In the genomic region with DNA sequence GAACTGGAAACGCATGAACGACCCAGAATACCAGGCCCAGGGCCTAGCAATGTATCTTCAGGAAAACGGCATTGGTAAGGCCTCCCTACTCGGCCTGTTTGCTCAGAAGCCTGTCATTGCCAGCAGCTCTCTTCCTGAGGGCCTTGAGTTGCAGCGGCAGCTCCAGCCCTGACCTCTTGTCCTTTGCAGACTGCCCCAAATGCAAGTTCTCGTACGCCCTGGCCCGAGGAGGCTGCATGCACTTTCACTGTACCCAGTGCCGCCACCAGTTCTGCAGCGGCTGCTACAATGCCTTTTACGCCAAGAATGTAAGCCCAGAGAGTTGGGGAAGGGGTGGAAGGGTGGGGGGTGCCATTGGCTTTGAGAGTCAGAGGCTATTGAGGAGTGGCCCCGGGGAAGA, we compare ENCODE assay signal across 23 cellular contexts. TPM values are rescaled to one million over a fixed set of nuclear protein-coding genes. Genes with fewer than 3 reads are reported as not detected.
DNase-seq lines count a peak whose midpoint lies in the region; ATAC-seq and TF ChIP-seq lines count a peak whose summit lies in the region.
"Had no signal": no experiment of that assay in that cellular context is flagged by ENCODE, and none has a peak within 500 bp of the region (broad histone marks: within the 10 kb centered on the region; RNA-seq: fewer than 3 reads in every experiment).

No MANE protein-coding gene starts in this region.

- H3K4me1 ChIP-seq in IMR-90 (ENCODE audit: control insufficient read depth, insufficient read depth, low read length) = peaks cover 7% of the 10 kb centered on the region
- H3K4me1 ChIP-seq in testis = peaks cover 7% of the 10 kb centered on the region

- no peak overlapping the region for H3K27ac ChIP-seq in IMR-90 (ENCODE audit: insufficient read depth, low read length)
- no peak overlapping the region for H3K27ac ChIP-seq in testis
- H3K27ac ChIP-seq: brain microvascular endothelial cell, left lung, right lobe of liver, thoracic aorta had no signal

- no peak overlapping the region for H2AFZ ChIP-seq in IMR-90 (replicated peaks; ENCODE audit: low read length, poor library complexity)

- H3K79me1 ChIP-seq in IMR-90 (ENCODE audit: low read depth in 1 of 2, low read length in 2 of 2) = peaks cover 10 to 16% of the 10 kb centered on the region in 2 experiments

- H3K27ac Mint-ChIP-seq in activated CD4-positive, alpha-beta memory T cell treated with anti-CD3 and anti-CD28 coated beads for 36 hours = peak overlapping the region; percentile 36
- peak overlapping the region; percentile 20 for H3K27ac Mint-ChIP-seq in glutamatergic neuron (ENCODE audit: unreplicated experiment)

- no peak overlapping the region for H2BK120ac ChIP-seq in IMR-90 (ENCODE audit: low read depth, low read length)

- no peak overlapping the region for H2BK15ac ChIP-seq in IMR-90 (ENCODE audit: low read depth, low read length)

- peaks cover 55% of the 10 kb centered on the region for H3K36me3 ChIP-seq in IMR-90 (ENCODE audit: control insufficient read depth, insufficient read depth, low read length)
- H3K36me3 ChIP-seq in testis (ENCODE audit: low read depth, missing control alignments) = no peaks in the 10 kb centered on the region

- H3K14ac ChIP-seq in IMR-90 (replicated peaks; ENCODE audit: low read depth, low read length) = no peak overlapping the region

- H4K8ac ChIP-seq in IMR-90 (ENCODE audit: low read depth in 2 of 2, low read length in 2 of 2) = no peak overlapping the region

- peaks cover 14% of the 10 kb centered on the region for H3K4me1 Mint-ChIP-seq in activated CD4-positive, alpha-beta memory T cell treated with anti-CD3 and anti-CD28 coated beads for 36 hours (ENCODE audit: low read depth)
- H3K4me1 Mint-ChIP-seq in glutamatergic neuron (ENCODE audit: low read depth, unreplicated experiment) = peaks cover 11% of the 10 kb centered on the region

- no peak overlapping the region for H2AK5ac ChIP-seq in IMR-90 (ENCODE audit: low read depth, low read length)

- H3K4me3 Mint-ChIP-seq in activated CD4-positive, alpha-beta memory T cell treated with anti-CD3 and anti-CD28 coated beads for 36 hours = no peak overlapping the region
- H3K4me3 Mint-ChIP-seq in glutamatergic neuron (ENCODE audit: unreplicated experiment) = no peak overlapping the region
- H3K4me3 Mint-ChIP-seq: activated CD4-positive, alpha-beta T cell treated with anti-CD3 and anti-CD28 coated beads for 36 hours; activated CD8-positive, alpha-beta memory T cell treated with anti-CD3 and anti-CD28 coated beads, Interleukin-2, amount 10 ng/mL, durations not matched to agents 7 days and 5 days had no signal

- no peak for TF ChIP-seq RAD21 in IMR-90 (IDR thresholded peaks at IDR 0.05; ENCODE audit: low read length)

- CTCF ChIA-PET in IMR-90 (lab: Yijun Ruan, JAX) = interaction anchor here (0.6 kb wide), 1 partner anchor 1129 kb away, joined by 6 read pairs; no protein-coding TSS in a partner anchor
- CTCF ChIA-PET in activated CD4-positive, alpha-beta memory T cell treated with anti-CD3 and anti-CD28 coated beads for 36 hours (lab: Charles Lee) = no interaction called here

- no peak overlapping the region for H3K23ac ChIP-seq in IMR-90 (ENCODE audit: low read depth, low read length)

- dilution Hi-C loops in IMR-90 (cut with HindIII; ENCODE audit: low sequenced_read_pairs, unreplicated experiment) = no loop called here

- DNase-seq in IMR-90 (no peak), glutamatergic neuron (no peak), testis (no peak), KG1 (lab: John Stamatoyannopoulos, UW) (no peak)
- DNase-seq in activated CD4-positive, alpha-beta memory T cell treated with anti-CD3 and anti-CD28 coated beads for 36 hours = no peak
- DNase-seq: activated CD4-positive, alpha-beta T cell treated with anti-CD3 and anti-CD28 coated beads for 36 hours; activated CD8-positive, alpha-beta memory T cell treated with anti-CD3 and anti-CD28 coated beads, Interleukin-2, amount 10 ng/mL, durations not matched to agents 7 days and 5 days; brain microvascular endothelial cell; C1 segment of cervical spinal cord; HCEC 1CT; hypothalamus; immature natural killer cell; mesendoderm; NCI-H1105; NCI-H1930; NCI-H524 treated with DMSO at 0.1 percent for 48 hours; SK-N-SH; stimulated activated CD4-positive, alpha-beta T cell treated with anti-CD3 and anti-CD28 coated beads, Interleukin-4, amount 100 ng/mL, for 4 hours; stimulated activated naive CD4-positive, alpha-beta T cell had no signal

- H3K9ac ChIP-seq in IMR-90 (ENCODE audit: low read depth, low read length) = no peak overlapping the region
- H3K9ac ChIP-seq: SK-N-SH had no signal

- no peak overlapping the region for H3K18ac ChIP-seq in IMR-90 (ENCODE audit: low read depth, low read length)

- H3K27me3 ChIP-seq in IMR-90 (ENCODE audit: control insufficient read depth, insufficient read depth, low read length) (no peaks in the 10 kb centered on the region), testis (no peaks in the 10 kb centered on the region)
- H3K27me3 ChIP-seq: brain microvascular endothelial cell, left lung, right lobe of liver had no signal

- H2BK20ac ChIP-seq in IMR-90 (ENCODE audit: low read depth, low read length) = no peak overlapping the region

- H4K5ac ChIP-seq in IMR-90 (ENCODE audit: low read depth, low read length) = no peak overlapping the region

- H3K4ac ChIP-seq in IMR-90 (ENCODE audit: low read depth, low read length) = no peak overlapping the region

- POLR2A ChIA-PET in IMR-90 (lab: Charles Lee; ENCODE audit: unreplicated experiment) = no interaction called here
- POLR2A ChIA-PET in activated CD4-positive, alpha-beta memory T cell treated with anti-CD3 and anti-CD28 coated beads for 36 hours (lab: Charles Lee) = interaction anchor here (0.6 to 2.0 kb wide), 3 partner anchors 10 to 16 kb away, joined by 3 to 5 read pairs (median 3); a partner anchor contains a TSS

- no peak for ATAC-seq in IMR-90 (ENCODE audit: low read depth)
- ATAC-seq: activated CD4-positive, alpha-beta T cell treated with anti-CD3 and anti-CD28 coated beads for 36 hours; activated CD8-positive, alpha-beta memory T cell treated with anti-CD3 and anti-CD28 coated beads, Interleukin-2, amount 10 ng/mL, durations not matched to agents 7 days and 5 days; left lung; right lobe of liver had no signal

- H3K4me3 ChIP-seq in IMR-90 (ENCODE audit: insufficient read depth, low read depth, low read length) = no peak overlapping the region
- H3K4me3 ChIP-seq in testis = no peak overlapping the region
- H3K4me3 ChIP-seq: left lung, right lobe of liver, thoracic aorta had no signal

- no peak overlapping the region for H2BK5ac ChIP-seq in IMR-90 (ENCODE audit: low read depth, low read length, poor library complexity, severe bottlenecking)

- no peak overlapping the region for H3K4me2 ChIP-seq in IMR-90 (ENCODE audit: low read depth, low read length)
- H3K4me2 ChIP-seq: SK-N-SH had no signal

- no TSS peak for BruUV-seq in IMR-90 (replicated peaks; lab: Mats Ljungman, UMichigan)

- intact Hi-C loops in IMR-90 (cut with micrococcal nuclease) = no loop called here
- intact Hi-C loops in activated CD4-positive, alpha-beta memory T cell treated with anti-CD3 and anti-CD28 coated beads for 36 hours (cut with micrococcal nuclease) = no loop called here
- intact Hi-C loops in testis (cut with DNase I; ENCODE audit: low total_unique reads) = no loop called here

- peaks cover 5% of the 10 kb centered on the region for H3K9me1 ChIP-seq in IMR-90 (ENCODE audit: insufficient read depth, low read length)

- H3K27me3 Mint-ChIP-seq in activated CD4-positive, alpha-beta memory T cell treated with anti-CD3 and anti-CD28 coated beads for 36 hours = no peaks in the 10 kb centered on the region
- peaks cover 5% of the 10 kb centered on the region for H3K27me3 Mint-ChIP-seq in glutamatergic neuron (ENCODE audit: unreplicated experiment)
- H3K27me3 Mint-ChIP-seq: activated CD4-positive, alpha-beta T cell treated with anti-CD3 and anti-CD28 coated beads for 36 hours; activated CD8-positive, alpha-beta memory T cell treated with anti-CD3 and anti-CD28 coated beads, Interleukin-2, amount 10 ng/mL, durations not matched to agents 7 days and 5 days; progenitor cell of endocrine pancreas had no signal

- H3K36me3 Mint-ChIP-seq in activated CD4-positive, alpha-beta memory T cell treated with anti-CD3 and anti-CD28 coated beads for 36 hours = peaks cover 54% of the 10 kb centered on the region
- H3K36me3 Mint-ChIP-seq in glutamatergic neuron (ENCODE audit: unreplicated experiment) = peaks cover 5% of the 10 kb centered on the region

- no peak overlapping the region for H4K91ac ChIP-seq in IMR-90 (ENCODE audit: insufficient read depth, low read depth, low read length)

- H3K9me3 ChIP-seq in IMR-90 (ENCODE audit: control insufficient read depth, insufficient read depth, low read length) (no peaks in the 10 kb centered on the region), testis (no peaks in the 10 kb centered on the region)
- H3K9me3 ChIP-seq: left lung, right lobe of liver, SK-N-SH, thoracic aorta had no signal

- WGBS in IMR-90 (ENCODE audit: extremely low coverage in 2 of 2, insufficient read length in 1 of 2), 2 experiments = 90% methylated on average over 7 of the region's 12 CpGs; no CpG with 5 or more reads in 1 of the 2 experiments
- WGBS in testis, 2 donors = 91 to 94% methylated on average over 6 to 12 of the region's 12 CpGs

- H3K9me3 Mint-ChIP-seq in activated CD4-positive, alpha-beta memory T cell treated with anti-CD3 and anti-CD28 coated beads for 36 hours = no peaks in the 10 kb centered on the region
- peaks cover 4% of the 10 kb centered on the region for H3K9me3 Mint-ChIP-seq in glutamatergic neuron (ENCODE audit: unreplicated experiment)
- H3K9me3 Mint-ChIP-seq: immature natural killer cell had no signal

- TF ChIP-seq POLR2A in IMR-90 (IDR thresholded peaks at IDR 0.05; ENCODE audit: low read depth, low read length) = no peak
- TF ChIP-seq POLR2A in testis (IDR thresholded peaks at IDR 0.05) = no peak

- H4K20me1 ChIP-seq in IMR-90 (ENCODE audit: insufficient read depth, low read length) = no peaks in the 10 kb centered on the region

- H3K56ac ChIP-seq in IMR-90 (ENCODE audit: extremely low read depth, insufficient read depth, low read length) = no peak overlapping the region

- TF ChIP-seq CTCF in IMR-90 (conservative IDR thresholded peaks at IDR 0.05; ENCODE audit: low read depth, low read length) (no peak), glutamatergic neuron (IDR thresholded peaks at IDR 0.05; ENCODE audit: partially characterized antibody, unreplicated experiment) (no peak), testis (IDR thresholded peaks at IDR 0.05) (no peak)

- peak overlapping the region; percentile 24 for H2AK9ac ChIP-seq in IMR-90 (replicated peaks; ENCODE audit: low read depth, low read length, poor library complexity)

- in situ Hi-C loops in IMR-90 (cut with MboI; ENCODE audit: low sequenced_read_pairs) = no loop called here

RNA-seq across cellular contexts. Expression of a gene that starts 3.7 kb away (rescaled TPM):
- total RNA-seq in IMR-90 (2012; rRNA removed) = 29.7 and 34.6 TPM in 2 replicates
- polyA plus RNA-seq in IMR-90 (2012; rRNA removed) = 23.2 and 25.6 TPM in 2 replicates
- 12.2 and 15.5 TPM in 2 replicates for polyA plus RNA-seq in IMR-90 (2012; cell fraction: cytosol; rRNA removed)
- 67.1 and 86.7 TPM in 2 replicates for polyA plus RNA-seq in IMR-90 (2012; cell fraction: nucleus; rRNA removed; ENCODE audit: low replicate concordance)
- 100 to 1,000 TPM; 158 to 172 TPM for total RNA-seq in activated CD4-positive, alpha-beta memory T cell treated with anti-CD3 and anti-CD28 coated beads for 36 hours
- 31.0 TPM for total RNA-seq in glutamatergic neuron (ENCODE audit: unreplicated experiment)
- 10 to 100 TPM; 45.7 to 56.2 TPM for total RNA-seq in testis
- 74.8 TPM for polyA plus RNA-seq in testis (ENCODE audit: insufficient read depth, low read depth, low replicate concordance)

RNA-seq across cellular contexts. Expression of a gene that starts 10.0 kb away (rescaled TPM):
- 26.1 and 37.5 TPM in 2 replicates for total RNA-seq in IMR-90 (2012; rRNA removed)
- 28.9 and 31.6 TPM in 2 replicates for polyA plus RNA-seq in IMR-90 (2012; rRNA removed)
- polyA plus RNA-seq in IMR-90 (2012; cell fraction: cytosol; rRNA removed) = 14.8 and 16.4 TPM in 2 replicates
- 88.7 and 145 TPM in 2 replicates for polyA plus RNA-seq in IMR-90 (2012; cell fraction: nucleus; rRNA removed; ENCODE audit: low replicate concordance)
- total RNA-seq in activated CD4-positive, alpha-beta memory T cell treated with anti-CD3 and anti-CD28 coated beads for 36 hours = 10 to 100 TPM; 75.5 to 80.4 TPM
- 88.2 TPM for total RNA-seq in glutamatergic neuron (ENCODE audit: unreplicated experiment)
- 10 to 100 TPM; 94.5 to 96.8 TPM for total RNA-seq in testis
- 71.0 TPM for polyA plus RNA-seq in testis (ENCODE audit: insufficient read depth, low read depth, low replicate concordance)

RNA-seq across cellular contexts. Expression of a gene that starts 10.9 kb away (rescaled TPM):
- 92.2 and 104 TPM in 2 replicates for total RNA-seq in IMR-90 (2012; rRNA removed)
- 141 and 171 TPM in 2 replicates for polyA plus RNA-seq in IMR-90 (2012; rRNA removed)
- 43.0 and 114 TPM in 2 replicates for polyA plus RNA-seq in IMR-90 (2012; cell fraction: cytosol; rRNA removed)
- polyA plus RNA-seq in IMR-90 (2012; cell fraction: nucleus; rRNA removed; ENCODE audit: low replicate concordance) = 126 and 258 TPM in 2 replicates
- total RNA-seq in activated CD4-positive, alpha-beta memory T cell treated with anti-CD3 and anti-CD28 coated beads for 36 hours = 100 to 1,000 TPM; 404 to 411 TPM
- total RNA-seq in glutamatergic neuron (ENCODE audit: unreplicated experiment) = 58.9 TPM
- total RNA-seq in testis = 10 to 100 TPM; 49.8 to 78.1 TPM
- polyA plus RNA-seq in testis (ENCODE audit: insufficient read depth, low read depth, low replicate concordance) = 122 TPM

RNA-seq across cellular contexts. Expression of a gene that starts 14.5 kb away (rescaled TPM):
- total RNA-seq in IMR-90 (2012; rRNA removed) = 0.36 and 0.56 TPM in 2 replicates
- 3.5 and 3.6 TPM in 2 replicates for polyA plus RNA-seq in IMR-90 (2012; rRNA removed)
- 1.1 and 2.2 TPM in 2 replicates for polyA plus RNA-seq in IMR-90 (2012; cell fraction: cytosol; rRNA removed)
- polyA plus RNA-seq in IMR-90 (2012; cell fraction: nucleus; rRNA removed; ENCODE audit: low replicate concordance) = 42.5 and 59.2 TPM in 2 replicates
- 10 to 100 TPM; 24.9 to 27.9 TPM for total RNA-seq in activated CD4-positive, alpha-beta memory T cell treated with anti-CD3 and anti-CD28 coated beads for 36 hours
- 136 TPM for total RNA-seq in glutamatergic neuron (ENCODE audit: unreplicated experiment)
- total RNA-seq in testis = 10 to 100 TPM; 27.7 to 55.9 TPM
- 58.8 TPM for polyA plus RNA-seq in testis (ENCODE audit: insufficient read depth, low read depth, low replicate concordance)

RNA-seq across cellular contexts. Expression of a gene that starts 15.9 kb away (rescaled TPM):
- total RNA-seq in IMR-90 (2012; rRNA removed) = 15.0 and 15.1 TPM in 2 replicates
- polyA plus RNA-seq in IMR-90 (2012; rRNA removed) = 19.2 and 21.6 TPM in 2 replicates
- 18.2 and 19.4 TPM in 2 replicates for polyA plus RNA-seq in IMR-90 (2012; cell fraction: cytosol; rRNA removed)
- polyA plus RNA-seq in IMR-90 (2012; cell fraction: nucleus; rRNA removed; ENCODE audit: low replicate concordance) = 36.2 and 51.2 TPM in 2 replicates
- 10 to 100 TPM; 40.0 to 40.9 TPM for total RNA-seq in activated CD4-positive, alpha-beta memory T cell treated with anti-CD3 and anti-CD28 coated beads for 36 hours
- 18.1 TPM for total RNA-seq in glutamatergic neuron (ENCODE audit: unreplicated experiment)
- total RNA-seq in testis = 10 to 100 TPM; 15.2 to 23.9 TPM
- 33.7 TPM for polyA plus RNA-seq in testis (ENCODE audit: insufficient read depth, low read depth, low replicate concordance)
